In genomic region chr1:247456914-247457638, GRCh38 we compare ENCODE assay signal across 1 cellular context.
TF ChIP-seq lines count a peak whose summit lies in the region.

No MANE protein-coding gene starts in this region.

TF ChIP-seq in HepG2, 621 proteins besides CTCF, POLR2A, EP300 and RAD21 (continued from another document):
- TF ChIP-seq TIGD3 (CRISPR knock-in tag; IDR thresholded peaks at IDR 0.05; ENCODE audit: borderline replicate concordance) (no peak), SNAPC4 (CRISPR knock-in tag; IDR thresholded peaks at IDR 0.05) (no peak), MXD4 (CRISPR knock-in tag; IDR thresholded peaks at IDR 0.05) (no peak), AFF4 (CRISPR knock-in tag; IDR thresholded peaks at IDR 0.05) (no peak), ZFP36 (IDR thresholded peaks at IDR 0.05; ENCODE audit: borderline replicate concordance, low read depth, low read length, partially characterized antibody) (no peak), FOXA3 (CRISPR knock-in tag; IDR thresholded peaks at IDR 0.05) (no peak), ARNTL (CRISPR knock-in tag; IDR thresholded peaks at IDR 0.05) (no peak), ZNF580 (CRISPR knock-in tag; IDR thresholded peaks at IDR 0.05; ENCODE audit: borderline replicate concordance, low read depth) (no peak), ZNF263 (CRISPR knock-in tag; IDR thresholded peaks at IDR 0.05) (no peak), PAF1 (CRISPR knock-in tag; IDR thresholded peaks at IDR 0.05) (no peak), ZNF879 (CRISPR knock-in tag; IDR thresholded peaks at IDR 0.05) (no peak)
